Comparison of ENCODE assay signal across 34 cellular contexts in genomic region chr4:54556587-54556986, GRCh38.
"Had no signal": no experiment of that assay in that cellular context is flagged by ENCODE, and none has a peak within 500 bp of the region (broad histone marks: within the 10 kb centered on the region; RNA-seq: fewer than 3 reads in every experiment).

No MANE protein-coding gene starts in this region.

- H3K27me3 ChIP-seq: Peyer's patch had no signal

- H3K36me3 Mint-ChIP-seq: activated naive CD4-positive, alpha-beta T cell treated with anti-CD3 and anti-CD28 coated beads, Interleukin-2, amount 10 ng/mL, durations not matched to agents 7 days and 5 days; activated naive CD8-positive, alpha-beta T cell; brain; WTC11 had no signal

- H3K9me3 ChIP-seq: Peyer's patch, SJSA1, SK-N-SH had no signal

- H3K9ac ChIP-seq: KMS-11, SK-N-SH had no signal

- H3K27ac ChIP-seq: KMS-11, Peyer's patch, SJSA1 had no signal

- H3K4me3 Mint-ChIP-seq: activated CD4-positive, alpha-beta T cell treated with anti-CD3 and anti-CD28 coated beads for 36 hours; activated CD4-positive, alpha-beta T cell treated with anti-CD3 and anti-CD28 coated beads, Interleukin-2, amount 10 ng/mL, durations not matched to agents 7 days and 5 days; activated CD8-positive, alpha-beta T cell treated with anti-CD3 and anti-CD28 coated beads, Interleukin-2, amount 10 ng/mL, durations not matched to agents 7 days and 5 days; activated naive CD4-positive, alpha-beta T cell treated with anti-CD3 and anti-CD28 coated beads, Interleukin-2, amount 10 ng/mL, durations not matched to agents 7 days and 5 days; activated naive CD8-positive, alpha-beta T cell; activated naive CD8-positive, alpha-beta T cell treated with anti-CD3 and anti-CD28 coated beads, Interleukin-2, amount 50 U/mL, for 24 hours; brain; T-helper 1 cell treated with Interleukin-12 subunit alpha and Interleukin-12 subunit beta and Interleukin-4 antibody, amounts not matched to agents 30 μg/mL and 1 μg/mL, for 36 hours; T-helper 2 cell treated with Interferon-gamma antibody and Interleukin-4, amounts not matched to agents 5 μg/mL and 100 μg/mL, for 36 hours; WTC11 had no signal

- DNase-seq: activated CD4-positive, alpha-beta T cell treated with anti-CD3 and anti-CD28 coated beads for 36 hours; activated CD4-positive, alpha-beta T cell treated with anti-CD3 and anti-CD28 coated beads, Interleukin-2, amount 10 ng/mL, durations not matched to agents 7 days and 5 days; activated CD4-positive, alpha-beta T cell treated with anti-CD3 and anti-CD28 coated beads, Interleukin-2, amount 50 U/mL, for 48 hours; activated CD8-positive, alpha-beta memory T cell treated with anti-CD3 and anti-CD28 coated beads, Interleukin-2, amount 50 U/mL, for 4 hours; activated CD8-positive, alpha-beta T cell treated with anti-CD3 and anti-CD28 coated beads, Interleukin-2, amount 10 ng/mL, durations not matched to agents 7 days and 5 days; activated effector memory CD4-positive, alpha-beta T cell treated with Interleukin-2 at 50 U/mL for 16 hours; activated naive CD4-positive, alpha-beta T cell treated with anti-CD3 and anti-CD28 coated beads, Interleukin-2, amount 10 ng/mL, durations not matched to agents 7 days and 5 days; activated naive CD8-positive, alpha-beta T cell treated with anti-CD3 and anti-CD28 coated beads, Interleukin-2, amount 50 U/mL, for 24 hours; activated T-cell treated with anti-CD3 and anti-CD28 coated beads for 4 hours; activated T-cell treated with anti-CD3 and anti-CD28 coated beads, Interleukin-2, amount 50 U/mL, for 48 hours; anterior cingulate cortex; caudate nucleus; cerebellar nuclear complex; NCI-H1092 treated with DMSO at 0.1 percent for 48 hours; NCI-H1417; NCI-H1930; NCI-H2081 treated with DMSO at 0.1 percent for 48 hours; NCI-H345; NK-92 treated with Interleukin-12 subunit alpha and Interleukin-12 subunit beta, amount 100 ng/mL, for 24 hours; PC-3; RPMI8226; SHP77 treated with DMSO at 0.1 percent for 48 hours; SK-N-SH had no signal

- ATAC-seq: activated CD4-positive, alpha-beta T cell treated with anti-CD3 and anti-CD28 coated beads for 36 hours; activated CD4-positive, CD25-positive, alpha-beta regulatory T cell treated with anti-CD3 and anti-CD28 coated beads, Interleukin-2, amount 50 U/mL, for 24 hours; activated CD8-positive, alpha-beta T cell treated with anti-CD3 and anti-CD28 coated beads, Interleukin-2, amount 10 ng/mL, durations not matched to agents 7 days and 5 days; activated naive CD8-positive, alpha-beta T cell treated with anti-CD3 and anti-CD28 coated beads, Interleukin-2, amount 50 U/mL, for 24 hours; PC-3; WTC11 had no signal

- H3K4me3 ChIP-seq: Peyer's patch, SJSA1 had no signal

- H3K4me1 ChIP-seq: Peyer's patch, SJSA1 had no signal

- H3K36me3 ChIP-seq: Peyer's patch, SJSA1 had no signal

- H3K9me3 Mint-ChIP-seq: activated CD4-positive, alpha-beta T cell treated with anti-CD3 and anti-CD28 coated beads, Interleukin-2, amount 10 ng/mL, durations not matched to agents 7 days and 5 days; activated naive CD4-positive, alpha-beta T cell treated with anti-CD3 and anti-CD28 coated beads, Interleukin-2, amount 10 ng/mL, durations not matched to agents 7 days and 5 days; activated naive CD8-positive, alpha-beta T cell treated with anti-CD3 and anti-CD28 coated beads, Interleukin-2, amount 50 U/mL, for 24 hours; brain; T-helper 2 cell treated with Interferon-gamma antibody and Interleukin-4, amounts not matched to agents 5 μg/mL and 100 μg/mL, for 36 hours; WTC11 had no signal

- H3K4me2 ChIP-seq: KMS-11, SK-N-SH had no signal

- H3K27me3 Mint-ChIP-seq: activated CD4-positive, alpha-beta T cell treated with anti-CD3 and anti-CD28 coated beads for 36 hours; activated naive CD4-positive, alpha-beta T cell treated with anti-CD3 and anti-CD28 coated beads, Interleukin-2, amount 10 ng/mL, durations not matched to agents 7 days and 5 days; activated naive CD8-positive, alpha-beta T cell treated with anti-CD3 and anti-CD28 coated beads, Interleukin-2, amount 50 U/mL, for 24 hours had no signal

- H3K4me1 Mint-ChIP-seq: activated CD4-positive, alpha-beta T cell treated with anti-CD3 and anti-CD28 coated beads for 36 hours; activated CD4-positive, alpha-beta T cell treated with anti-CD3 and anti-CD28 coated beads, Interleukin-2, amount 10 ng/mL, durations not matched to agents 7 days and 5 days; activated naive CD4-positive, alpha-beta T cell treated with anti-CD3 and anti-CD28 coated beads, Interleukin-2, amount 10 ng/mL, durations not matched to agents 7 days and 5 days; activated naive CD8-positive, alpha-beta T cell treated with anti-CD3 and anti-CD28 coated beads, Interleukin-2, amount 50 U/mL, for 24 hours; brain had no signal

- FAIRE-seq: bronchial epithelial cell, TTC549 had no signal
